ENCODE assay signal across 22 cellular contexts in genomic region chr11:69172674-69173073, GRCh38. TPM values are rescaled to one million over a fixed set of nuclear protein-coding genes. Genes with fewer than 3 reads are reported as not detected.
DNase-seq lines count a peak whose midpoint lies in the region; ATAC-seq, FAIRE-seq and TF ChIP-seq lines count a peak whose summit lies in the region.
"Had no signal": no experiment of that assay in that cellular context is flagged by ENCODE, and none has a peak within 500 bp of the region (broad histone marks: within the 10 kb centered on the region; RNA-seq: fewer than 3 reads in every experiment).

No MANE protein-coding gene starts in this region.

- H3K4me1 Mint-ChIP-seq in activated T-helper 17 cell treated with anti-CD3 and anti-CD28 coated beads, Interleukin-2, amount 50 U/mL, for 72 hours = peaks cover 3% of the 10 kb centered on the region
- H3K4me1 Mint-ChIP-seq in activated T-helper 1 cell treated with anti-CD3 and anti-CD28 coated beads, Interleukin-12 subunit alpha, Interleukin-12 subunit beta, Interleukin-2, Interleukin-4 antibody, amounts not matched to agents 30 ng/mL and 10 ng/mL and 1 ng/mL, durations not matched to agents 14 hours and 24 hours and 36 hours (ENCODE audit: low read depth) = peaks cover 2% of the 10 kb centered on the region
- H3K4me1 Mint-ChIP-seq: CD14-positive monocyte had no signal

- H3K27ac ChIP-seq in left lung = no peak overlapping the region
- H3K27ac ChIP-seq: esophagus muscularis mucosa, hepatocyte, neural progenitor cell had no signal

- no peak overlapping the region for H3K4me3 ChIP-seq in left lung
- H3K4me3 ChIP-seq: esophagus muscularis mucosa, hepatocyte, neural progenitor cell had no signal

- no peaks in the 10 kb centered on the region for H3K9me3 Mint-ChIP-seq in activated T-helper 17 cell treated with anti-CD3 and anti-CD28 coated beads, Interleukin-2, amount 50 U/mL, for 72 hours
- peaks cover 7% of the 10 kb centered on the region for H3K9me3 Mint-ChIP-seq in activated T-helper 1 cell treated with anti-CD3 and anti-CD28 coated beads, Interleukin-12 subunit alpha, Interleukin-12 subunit beta, Interleukin-2, Interleukin-4 antibody, amounts not matched to agents 30 ng/mL and 10 ng/mL and 1 ng/mL, durations not matched to agents 14 hours and 24 hours and 36 hours
- H3K9me3 Mint-ChIP-seq: T-helper 2 cell treated with Interferon-gamma antibody and Interleukin-4, amounts not matched to agents 5 μg/mL and 100 μg/mL, for 36 hours; type B pancreatic cell had no signal

- no peak for TF ChIP-seq CTCF in left lung (IDR thresholded peaks at IDR 0.05)

- no peaks in the 10 kb centered on the region for H3K36me3 Mint-ChIP-seq in activated T-helper 17 cell treated with anti-CD3 and anti-CD28 coated beads, Interleukin-2, amount 50 U/mL, for 72 hours (ENCODE audit: low read depth)
- H3K36me3 Mint-ChIP-seq in activated T-helper 1 cell treated with anti-CD3 and anti-CD28 coated beads, Interleukin-12 subunit alpha, Interleukin-12 subunit beta, Interleukin-2, Interleukin-4 antibody, amounts not matched to agents 30 ng/mL and 10 ng/mL and 1 ng/mL, durations not matched to agents 14 hours and 24 hours and 36 hours (ENCODE audit: low read depth) = no peaks in the 10 kb centered on the region
- H3K36me3 Mint-ChIP-seq: CD14-positive monocyte; neural progenitor cell; stimulated activated memory B cell treated with anti-CD40 and anti-IgM and Interleukin-4, amounts not matched to agents 10 μg/mL and 1 μg/mL and 100 μg/mL, for 72 hours; type B pancreatic cell had no signal

- peak; percentile 21 for ATAC-seq in activated T-helper 17 cell treated with anti-CD3 and anti-CD28 coated beads, Interleukin-2, amount 50 U/mL, for 72 hours (replicated peaks)
- ATAC-seq in left lung (peak; percentile 34), HG02870 (IDR thresholded peaks at IDR 0.05; ENCODE audit: unreplicated experiment) (no peak)
- ATAC-seq: sciatic nerve; stimulated activated memory B cell treated with anti-CD40 and anti-IgM and Interleukin-4, amounts not matched to agents 10 μg/mL and 1 μg/mL and 100 μg/mL, for 72 hours had no signal

- H3K27me3 ChIP-seq in left lung = no peaks in the 10 kb centered on the region
- H3K27me3 ChIP-seq: esophagus muscularis mucosa, hepatocyte, neural progenitor cell had no signal

- intact Hi-C loops in left lung (cut with DNase I) = no loop called here
- intact Hi-C loops in activated T-helper 1 cell treated with anti-CD3 and anti-CD28 coated beads, Interleukin-12 subunit alpha, Interleukin-12 subunit beta, Interleukin-2, Interleukin-4 antibody, amounts not matched to agents 30 ng/mL and 10 ng/mL and 1 ng/mL, durations not matched to agents 14 hours and 24 hours and 36 hours (cut with micrococcal nuclease) = no loop called here

- FAIRE-seq in HTR-8/SVneo (lab: Jason Lieb, UNC) = peak; percentile 38

- H3K27ac Mint-ChIP-seq in activated T-helper 17 cell treated with anti-CD3 and anti-CD28 coated beads, Interleukin-2, amount 50 U/mL, for 72 hours = no peak overlapping the region
- H3K27ac Mint-ChIP-seq in activated T-helper 1 cell treated with anti-CD3 and anti-CD28 coated beads, Interleukin-12 subunit alpha, Interleukin-12 subunit beta, Interleukin-2, Interleukin-4 antibody, amounts not matched to agents 30 ng/mL and 10 ng/mL and 1 ng/mL, durations not matched to agents 14 hours and 24 hours and 36 hours = no peak overlapping the region
- H3K27ac Mint-ChIP-seq: CD14-positive monocyte; neural progenitor cell; stimulated activated memory B cell treated with anti-CD40 and anti-IgM and Interleukin-4, amounts not matched to agents 10 μg/mL and 1 μg/mL and 100 μg/mL, for 72 hours; T-helper 2 cell treated with Interferon-gamma antibody and Interleukin-4, amounts not matched to agents 5 μg/mL and 100 μg/mL, for 36 hours; type B pancreatic cell had no signal

- H3K27me3 Mint-ChIP-seq in activated T-helper 17 cell treated with anti-CD3 and anti-CD28 coated beads, Interleukin-2, amount 50 U/mL, for 72 hours = peaks cover 3% of the 10 kb centered on the region
- no peaks in the 10 kb centered on the region for H3K27me3 Mint-ChIP-seq in activated T-helper 1 cell treated with anti-CD3 and anti-CD28 coated beads, Interleukin-12 subunit alpha, Interleukin-12 subunit beta, Interleukin-2, Interleukin-4 antibody, amounts not matched to agents 30 ng/mL and 10 ng/mL and 1 ng/mL, durations not matched to agents 14 hours and 24 hours and 36 hours (ENCODE audit: insufficient read depth)
- H3K27me3 Mint-ChIP-seq: stimulated activated memory B cell treated with anti-CD40 and anti-IgM and Interleukin-4, amounts not matched to agents 10 μg/mL and 1 μg/mL and 100 μg/mL, for 72 hours had no signal

- no peak overlapping the region for H3K4me3 Mint-ChIP-seq in activated T-helper 17 cell treated with anti-CD3 and anti-CD28 coated beads, Interleukin-2, amount 50 U/mL, for 72 hours
- no peak overlapping the region for H3K4me3 Mint-ChIP-seq in activated T-helper 1 cell treated with anti-CD3 and anti-CD28 coated beads, Interleukin-12 subunit alpha, Interleukin-12 subunit beta, Interleukin-2, Interleukin-4 antibody, amounts not matched to agents 30 ng/mL and 10 ng/mL and 1 ng/mL, durations not matched to agents 14 hours and 24 hours and 36 hours
- H3K4me3 Mint-ChIP-seq: CD14-positive monocyte; neural progenitor cell; stimulated activated memory B cell treated with anti-CD40 and anti-IgM and Interleukin-4, amounts not matched to agents 10 μg/mL and 1 μg/mL and 100 μg/mL, for 72 hours; T-helper 2 cell treated with Interferon-gamma antibody and Interleukin-4, amounts not matched to agents 5 μg/mL and 100 μg/mL, for 36 hours; type B pancreatic cell had no signal

- H3K9me3 ChIP-seq in left lung = no peaks in the 10 kb centered on the region

- H3K4me1 ChIP-seq in left lung = no peaks in the 10 kb centered on the region
- H3K4me1 ChIP-seq: neural progenitor cell had no signal

- H3K36me3 ChIP-seq in left lung = no peaks in the 10 kb centered on the region
- H3K36me3 ChIP-seq: esophagus muscularis mucosa, neural progenitor cell had no signal

- DNase-seq in GDM1 (lab: John Stamatoyannopoulos, UW) = peak; percentile 10
- DNase-seq in HTR-8/SVneo (ENCODE audit: insufficient read length, low spot score) = no peak
- DNase-seq in left lung = peak in 1 of 2 donors; percentile 3
- DNase-seq in activated T-helper 1 cell treated with anti-CD3 and anti-CD28 coated beads, Interleukin-12 subunit alpha, Interleukin-12 subunit beta, Interleukin-2, Interleukin-4 antibody, amounts not matched to agents 30 ng/mL and 10 ng/mL and 1 ng/mL, durations not matched to agents 14 hours and 24 hours and 36 hours (ENCODE audit: low spot score) = no peak
- DNase-seq in cerebellar nuclear complex (lab: John Stamatoyannopoulos, UW) = no peak
- DNase-seq: amniotic stem cell; cortex of kidney; KG1; NCI-H1694; NCI-H510A treated with DMSO at 0.1 percent for 48 hours; stimulated activated CD4-positive, alpha-beta T cell treated with anti-CD3 and anti-CD28 coated beads, Interleukin-4, amount 100 ng/mL, for 4 hours had no signal

RNA-seq across cellular contexts. Expression of gene SMIM38, which starts 16.9 kb away (rescaled TPM):
- 1 to 10 TPM in 1 of 2 donors, under 1 TPM in 1; 0.26 to 4.7 TPM for total RNA-seq in activated T-helper 17 cell treated with anti-CD3 and anti-CD28 coated beads, Interleukin-2, amount 50 U/mL, for 72 hours
- under 1 TPM; 0.09 to 0.24 TPM for total RNA-seq in left lung
- 0.26 and 0.37 TPM in 2 replicates for total RNA-seq in activated T-helper 1 cell treated with anti-CD3 and anti-CD28 coated beads, Interleukin-12 subunit alpha, Interleukin-12 subunit beta, Interleukin-2, Interleukin-4 antibody, amounts not matched to agents 30 ng/mL and 10 ng/mL and 1 ng/mL, durations not matched to agents 14 hours and 24 hours and 36 hours
- total RNA-seq: Daoy had no signal
